ENCODE assay signal across 11 cellular contexts in the genomic region with DNA sequence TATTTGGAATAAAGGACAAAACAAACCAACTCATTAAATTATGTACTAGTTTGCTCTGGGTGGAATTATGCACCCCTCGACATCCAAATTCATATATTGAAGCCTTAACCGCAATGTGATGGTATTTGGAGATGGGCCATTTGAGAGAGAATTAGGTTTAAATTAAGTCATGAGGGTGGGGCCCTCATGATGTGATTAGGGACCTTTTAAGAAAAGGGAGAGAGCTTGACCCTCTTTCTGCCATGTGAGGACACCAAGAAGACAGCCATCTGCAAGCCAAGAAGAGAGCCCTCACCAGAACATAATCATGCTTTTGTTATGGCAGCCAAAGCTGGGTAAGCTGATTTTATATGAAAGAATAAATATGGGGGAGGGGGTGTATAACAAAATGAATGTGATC. TPM values are rescaled to one million over a fixed set of nuclear protein-coding genes. Genes with fewer than 3 reads are reported as not detected.
DNase-seq lines count a peak whose midpoint lies in the region; ATAC-seq and TF ChIP-seq lines count a peak whose summit lies in the region.
"Had no signal": no experiment of that assay in that cellular context is flagged by ENCODE, and none has a peak within 500 bp of the region (broad histone marks: within the 10 kb centered on the region; RNA-seq: fewer than 3 reads in every experiment).

No MANE protein-coding gene starts in this region.

- H3K4me3 ChIP-seq in hepatocyte: peak overlapping the region; percentile 92
- no peak overlapping the region for H3K4me3 ChIP-seq in transverse colon

- ATAC-seq in GM18502 (IDR thresholded peaks at IDR 0.05; ENCODE audit: poor library complexity, unreplicated experiment): no peak

- H3K9me2 ChIP-seq in hepatocyte (replicated peaks; ENCODE audit: insufficient read depth): peaks cover 3% of the 10 kb centered on the region

- peak overlapping the region; percentile 79 for H3K27ac ChIP-seq in VCaP
- H3K27ac ChIP-seq in hepatocyte: peak overlapping the region; percentile 90
- H3K27ac ChIP-seq in transverse colon: peak overlapping the region in 3 of 4 donors; percentile 93 to 98 (median 97)
- H3K27ac ChIP-seq: suprapubic skin had no signal

- TF ChIP-seq CTCF in VCaP (conservative IDR thresholded peaks at IDR 0.05): no peak
- TF ChIP-seq CTCF in hepatocyte (IDR thresholded peaks at IDR 0.05; ENCODE audit: poor library complexity): no peak
- no peak for TF ChIP-seq CTCF in transverse colon (IDR thresholded peaks at IDR 0.05)

- H3K4me1 ChIP-seq in hepatocyte (ENCODE audit: insufficient read depth) (no peaks in the 10 kb centered on the region), transverse colon (peaks cover 0 to 31% (median 23%) of the 10 kb centered on the region in 4 donors)

- peaks cover 60% of the 10 kb centered on the region for H3K79me2 ChIP-seq in hepatocyte

- WGBS in hepatocyte (ENCODE audit: low lambda C conversion rate, missing lambda C conversion rate): 97% methylated on average over 2 of the region's 2 CpGs
- 91 to 93% methylated on average over 2 of the region's 2 CpGs for WGBS in transverse colon (ENCODE audit: low coverage in 1 of 2), 2 donors

- H3K9me3 ChIP-seq in hepatocyte (ENCODE audit: low read depth): no peaks in the 10 kb centered on the region
- H3K9me3 ChIP-seq in transverse colon: no peaks in the 10 kb centered on the region
- H3K9me3 ChIP-seq: suprapubic skin had no signal

- H3K36me3 ChIP-seq in hepatocyte (replicated peaks; ENCODE audit: insufficient read depth, low read depth) (no peaks in the 10 kb centered on the region), transverse colon (peaks cover 0 to 3% (median 0%) of the 10 kb centered on the region in 4 donors)
- H3K36me3 ChIP-seq: suprapubic skin had no signal

- H3K27ac Mint-ChIP-seq in activated naive CD4-positive, alpha-beta T cell treated with anti-CD3 and anti-CD28 coated beads, Interleukin-2, amount 50 U/mL, for 24 hours: peak overlapping the region; percentile 99

- DNase-seq in activated naive CD4-positive, alpha-beta T cell treated with Interleukin-2 at 50 U/mL for 16 hours: no peak
- DNase-seq in hepatocyte (ENCODE audit: low spot score): no peak
- DNase-seq in transverse colon: no peak
- DNase-seq in ACHN: no peak
- no peak for DNase-seq in NCI-H510A (lab: John Stamatoyannopoulos, UW)
- DNase-seq: central memory CD4-positive, alpha-beta T cell; T-helper 9 cell had no signal

- peak overlapping the region; percentile 98 for H3K4me3 Mint-ChIP-seq in activated naive CD4-positive, alpha-beta T cell treated with anti-CD3 and anti-CD28 coated beads, Interleukin-2, amount 50 U/mL, for 24 hours

- no peak for TF ChIP-seq POLR2A in transverse colon (IDR thresholded peaks at IDR 0.05)

- H4K20me1 ChIP-seq in hepatocyte (ENCODE audit: insufficient read depth, poor library complexity, severe bottlenecking): peaks cover 20% of the 10 kb centered on the region

- TF ChIP-seq EP300 in transverse colon (IDR thresholded peaks at IDR 0.05; ENCODE audit: low read depth): no peak

- H3K9me3 Mint-ChIP-seq in activated naive CD4-positive, alpha-beta T cell treated with anti-CD3 and anti-CD28 coated beads, Interleukin-2, amount 50 U/mL, for 24 hours: no peaks in the 10 kb centered on the region

- peaks cover 3% of the 10 kb centered on the region for H3K36me3 Mint-ChIP-seq in activated naive CD4-positive, alpha-beta T cell treated with anti-CD3 and anti-CD28 coated beads, Interleukin-2, amount 50 U/mL, for 24 hours

- no peak overlapping the region for H2AFZ ChIP-seq in hepatocyte

- in situ Hi-C loops in transverse colon (cut with MboI; ENCODE audit: low pct_ligation_motif_present in 1 of 4, low pct_unique_long_range_greater_than_20kb in 1 of 4, low sequenced_read_pairs in 3 of 4): no loop called here
- in situ Hi-C loops in ACHN (cut with HindIII; ENCODE audit: low pct_ligation_motif_present, low pct_unique_long_range_greater_than_20kb, low sequenced_read_pairs): no loop called here

- intact Hi-C loops in transverse colon (cut with DNase I; ENCODE audit: low total_unique reads): loop anchor here (10.0 kb wide), 1 partner anchor 144 kb away; the partner anchor contains the start of genes ORC6 and VPS35

- H3K27me3 ChIP-seq in hepatocyte (no peaks in the 10 kb centered on the region), transverse colon (no peaks in the 10 kb centered on the region)
- H3K27me3 ChIP-seq: suprapubic skin had no signal

- H3K4me2 ChIP-seq in hepatocyte: peak overlapping the region; percentile 72

- H3K4me1 Mint-ChIP-seq in activated naive CD4-positive, alpha-beta T cell treated with anti-CD3 and anti-CD28 coated beads, Interleukin-2, amount 50 U/mL, for 24 hours: peaks cover 42% of the 10 kb centered on the region

- H3K27me3 Mint-ChIP-seq in activated naive CD4-positive, alpha-beta T cell treated with anti-CD3 and anti-CD28 coated beads, Interleukin-2, amount 50 U/mL, for 24 hours: no peaks in the 10 kb centered on the region

RNA-seq across cellular contexts. Expression of gene C16orf87, which starts 2.0 kb away (rescaled TPM):
- total RNA-seq in hepatocyte: 25.1 and 31.9 TPM in 2 replicates
- polyA plus RNA-seq in hepatocyte: 24.9 and 27.5 TPM in 2 replicates
- 10 to 100 TPM in 1 of 4 donors, 1 to 10 TPM in 1, under 1 TPM in 2; 0.20 to 10.6 (median 4.4) TPM for total RNA-seq in transverse colon

RNA-seq across cellular contexts. Expression of gene GPT2, which starts 55.2 kb away (rescaled TPM):
- 37.4 and 41.0 TPM in 2 replicates for total RNA-seq in hepatocyte
- polyA plus RNA-seq in hepatocyte: 38.9 and 51.3 TPM in 2 replicates
- total RNA-seq in transverse colon: 10 to 100 TPM; 10.9 to 29.5 (median 16.9) TPM
